Comparison of ENCODE assay signal across 8 cellular contexts in the genomic region with DNA sequence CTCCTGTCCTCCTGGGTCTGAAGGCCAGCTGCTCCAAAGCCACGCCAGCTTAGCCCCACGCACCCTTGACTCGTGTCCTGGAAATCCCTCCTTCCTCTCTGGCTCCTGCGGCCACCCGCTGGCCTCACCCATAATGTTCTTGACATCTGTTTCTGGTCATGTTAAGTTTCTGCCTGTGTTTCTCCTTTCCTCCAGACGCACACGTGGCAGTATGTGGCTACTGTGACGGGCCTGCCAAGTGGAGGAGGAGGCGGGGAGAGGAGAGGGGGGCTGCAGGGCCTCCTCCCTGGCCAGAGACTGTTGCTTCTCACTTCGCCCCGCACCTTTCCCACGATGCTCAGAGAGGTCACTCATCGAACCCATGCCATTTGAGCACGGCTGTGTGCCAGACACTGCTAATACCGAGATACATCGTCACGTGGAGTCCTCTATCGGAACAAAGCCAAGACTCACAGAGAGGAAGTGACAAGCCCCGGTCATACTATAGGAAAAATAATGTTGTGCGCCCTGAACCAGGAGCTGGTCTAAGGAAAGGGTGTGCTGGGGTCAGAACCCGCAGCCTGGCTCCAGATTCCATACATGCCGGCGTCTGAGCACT. TPM values are rescaled to one million over a fixed set of nuclear protein-coding genes. Genes with fewer than 3 reads are reported as not detected.
DNase-seq lines count a peak whose midpoint lies in the region; ATAC-seq and TF ChIP-seq lines count a peak whose summit lies in the region.

No MANE protein-coding gene starts in this region.

- H3K4me1 Mint-ChIP-seq in osteocyte (ENCODE audit: unreplicated experiment): peaks cover 32% of the 10 kb centered on the region

- H3K27ac ChIP-seq in BLaER1 treated with 17β-estradiol and CSF1 and Interleukin-3, amounts not matched to agents 10 nM and 100 nM: peak overlapping the region in 10 of 11 experiments; percentile 40 to 73 (median 58); a peak in 17 of 22 replicates
- H3K27ac ChIP-seq in Peyer's patch: peak overlapping the region in 3 of 4 donors; percentile 11 to 52 (median 40)
- H3K27ac ChIP-seq in fibroblast of lung (ENCODE audit: insufficient read depth, low read length): no peak overlapping the region

- peaks cover 41 to 61% (median 50%) of the 10 kb centered on the region in 10 experiments for H3K4me1 ChIP-seq in BLaER1 treated with 17β-estradiol and CSF1 and Interleukin-3, amounts not matched to agents 10 nM and 100 nM
- peaks cover 0 to 49% (median 13%) of the 10 kb centered on the region in 4 donors for H3K4me1 ChIP-seq in Peyer's patch
- peaks cover 14% of the 10 kb centered on the region for H3K4me1 ChIP-seq in fibroblast of lung (ENCODE audit: control insufficient read depth, extremely low read depth, insufficient read depth, low read length)

- no peak overlapping the region for H3K4me3 Mint-ChIP-seq in osteocyte (ENCODE audit: unreplicated experiment)

- H3K9me3 ChIP-seq in BLaER1 treated with 17β-estradiol and CSF1 and Interleukin-3, amounts not matched to agents 10 nM and 100 nM (replicated peaks in 1 of 11): peaks cover 0 to 12% (median 4%) of the 10 kb centered on the region in 11 experiments; a peak in 3 of 22 replicates
- H3K9me3 ChIP-seq in Peyer's patch (no peaks in the 10 kb centered on the region), fibroblast of lung (ENCODE audit: control insufficient read depth, insufficient read depth, low read depth, low read length) (no peaks in the 10 kb centered on the region)

- H3K27ac Mint-ChIP-seq in osteocyte (ENCODE audit: unreplicated experiment): peak overlapping the region; percentile 47

- peaks cover 1% of the 10 kb centered on the region for H3K36me3 Mint-ChIP-seq in osteocyte (ENCODE audit: unreplicated experiment)

- no peak overlapping the region for H3K4me3 ChIP-seq in BLaER1 treated with 17β-estradiol and CSF1 and Interleukin-3, amounts not matched to agents 10 nM and 100 nM
- peak overlapping the region in 1 of 4 donors; percentile 1 for H3K4me3 ChIP-seq in Peyer's patch
- no peak overlapping the region for H3K4me3 ChIP-seq in fibroblast of lung (replicated peaks in 1 of 4; ENCODE audit: control extremely low read depth in 1 of 4, insufficient read depth in 1 of 4, low read depth in 3 of 4, low read length in 4 of 4)

- no peaks in the 10 kb centered on the region for H3K27me3 ChIP-seq in BLaER1 treated with 17β-estradiol and CSF1 and Interleukin-3, amounts not matched to agents 10 nM and 100 nM
- H3K27me3 ChIP-seq in Peyer's patch: no peaks in the 10 kb centered on the region
- peaks cover 3% of the 10 kb centered on the region for H3K27me3 ChIP-seq in fibroblast of lung (ENCODE audit: control insufficient read depth, insufficient read depth, low read length)

- H3K36me3 ChIP-seq in BLaER1 treated with 17β-estradiol and CSF1 and Interleukin-3, amounts not matched to agents 10 nM and 100 nM: no peaks in the 10 kb centered on the region
- H3K36me3 ChIP-seq in Peyer's patch (no peaks in the 10 kb centered on the region), fibroblast of lung (ENCODE audit: control insufficient read depth, insufficient read depth, low read length) (no peaks in the 10 kb centered on the region)

- peak overlapping the region; percentile 32 for H2AFZ ChIP-seq in fibroblast of lung (ENCODE audit: low read length)

- H3K9ac ChIP-seq in BLaER1 treated with 17β-estradiol and CSF1 and Interleukin-3, amounts not matched to agents 10 nM and 100 nM: peak overlapping the region in 6 of 11 experiments; percentile 14 to 47 (median 36); a peak in 9 of 22 replicates
- H3K9ac ChIP-seq in fibroblast of lung (ENCODE audit: insufficient read depth, low read length): peak overlapping the region; percentile 20

- no peaks in the 10 kb centered on the region for H4K20me1 ChIP-seq in BLaER1 treated with 17β-estradiol and CSF1 and Interleukin-3, amounts not matched to agents 10 nM and 100 nM
- peaks cover 2% of the 10 kb centered on the region for H4K20me1 ChIP-seq in fibroblast of lung (ENCODE audit: control insufficient read depth, extremely low read depth, insufficient read depth, low read length)

- peak overlapping the region; percentile 60 to 87 (median 73) for H3K4me2 ChIP-seq in BLaER1 treated with 17β-estradiol and CSF1 and Interleukin-3, amounts not matched to agents 10 nM and 100 nM
- H3K4me2 ChIP-seq in fibroblast of lung (ENCODE audit: extremely low read depth, insufficient read depth, low read length): peak overlapping the region; percentile 60

- TF ChIP-seq POLR2A in Peyer's patch (IDR thresholded peaks at IDR 0.05): no peak

- DNase-seq in Peyer's patch (peak; percentile 53 to 66 (median 56)), fibroblast of lung (ENCODE audit: low read depth in 2 of 2) (peak; percentile 83 to 86), osteocyte (ENCODE audit: extremely low spot score, unreplicated experiment) (no peak), cerebellum (ENCODE audit: low spot score) (no peak), foreskin melanocyte (no peak)

- no peak for TF ChIP-seq CTCF in Peyer's patch (IDR thresholded peaks at IDR 0.05)
- no peak for TF ChIP-seq CTCF in fibroblast of lung (conservative IDR thresholded peaks at IDR 0.05 in 1 of 2, IDR thresholded peaks at IDR 0.05 in 1 of 2; ENCODE audit: low read depth in 1 of 2, low read length in 2 of 2)
- no peak for TF ChIP-seq CTCF in osteocyte (IDR thresholded peaks at IDR 0.05)

- no peaks in the 10 kb centered on the region for H3K9me3 Mint-ChIP-seq in osteocyte (ENCODE audit: unreplicated experiment)

- H3K27me3 Mint-ChIP-seq in osteocyte (ENCODE audit: unreplicated experiment): peaks cover 14% of the 10 kb centered on the region

- ATAC-seq in HG03196 (IDR thresholded peaks at IDR 0.05; ENCODE audit: unreplicated experiment) (no peak), GM18511 (IDR thresholded peaks at IDR 0.05; ENCODE audit: unreplicated experiment) (no peak)

- no peaks in the 10 kb centered on the region for H3K79me2 ChIP-seq in fibroblast of lung (ENCODE audit: control insufficient read depth, insufficient read depth, low read length)

RNA-seq across cellular contexts. Expression of gene C1QTNF6, which starts 11.5 kb away (rescaled TPM):
- total RNA-seq in Peyer's patch (1 to 10 TPM; 3.9 to 9.4 (median 5.9) TPM), fibroblast of lung (3.5 and 4.6 TPM in 2 replicates), osteocyte (36.4 and 36.5 TPM in 2 replicates), cerebellum (4.4 TPM)
- 3.0 and 7.4 TPM in 2 replicates for polyA plus RNA-seq in fibroblast of lung
- 3.4 and 9.0 TPM in 2 replicates for polyA plus RNA-seq in fibroblast of lung (2012)
- 2.7 and 13.4 TPM in 2 replicates for polyA minus RNA-seq in fibroblast of lung (ENCODE audit: low replicate concordance)

RNA-seq across cellular contexts. Expression of gene IL2RB, which starts 26.8 kb away (rescaled TPM):
- total RNA-seq in Peyer's patch: 1 to 10 TPM; 1.5 to 7.0 (median 5.0) TPM
- not detected in 2 replicates for total RNA-seq in fibroblast of lung
- 0.03 and 0.07 TPM in 2 replicates for polyA plus RNA-seq in fibroblast of lung
- 0.42 TPM in 1 of 2 replicates, not detected in the other for polyA plus RNA-seq in fibroblast of lung (2012)
- polyA minus RNA-seq in fibroblast of lung (ENCODE audit: low replicate concordance): not detected in 2 replicates
- 0.10 TPM in 1 of 2 replicates, not detected in the other for total RNA-seq in osteocyte
- total RNA-seq in cerebellum: 0.18 TPM

RNA-seq across cellular contexts. Expression of gene SSTR3, which starts 35.7 kb away (rescaled TPM):
- not detected for total RNA-seq in Peyer's patch
- total RNA-seq in fibroblast of lung: not detected in 2 replicates
- polyA plus RNA-seq in fibroblast of lung: not detected in 2 replicates
- not detected in 2 replicates for polyA plus RNA-seq in fibroblast of lung (2012)
- not detected in 2 replicates for polyA minus RNA-seq in fibroblast of lung (ENCODE audit: low replicate concordance)
- total RNA-seq in osteocyte: not detected in 2 replicates
- 0.27 TPM for total RNA-seq in cerebellum

Comparison
In these comparisons a context has a peak if more than half of its experiments do, and no peak if none do; other contexts are left out.
1. DNase-seq: peak in Peyer's patch (3 of 3) and fibroblast of lung (2 of 2); none in osteocyte (single experiment), cerebellum (single experiment) and foreskin melanocyte (single experiment).